9 cellular contexts compared by ENCODE assay signal in the genomic region with DNA sequence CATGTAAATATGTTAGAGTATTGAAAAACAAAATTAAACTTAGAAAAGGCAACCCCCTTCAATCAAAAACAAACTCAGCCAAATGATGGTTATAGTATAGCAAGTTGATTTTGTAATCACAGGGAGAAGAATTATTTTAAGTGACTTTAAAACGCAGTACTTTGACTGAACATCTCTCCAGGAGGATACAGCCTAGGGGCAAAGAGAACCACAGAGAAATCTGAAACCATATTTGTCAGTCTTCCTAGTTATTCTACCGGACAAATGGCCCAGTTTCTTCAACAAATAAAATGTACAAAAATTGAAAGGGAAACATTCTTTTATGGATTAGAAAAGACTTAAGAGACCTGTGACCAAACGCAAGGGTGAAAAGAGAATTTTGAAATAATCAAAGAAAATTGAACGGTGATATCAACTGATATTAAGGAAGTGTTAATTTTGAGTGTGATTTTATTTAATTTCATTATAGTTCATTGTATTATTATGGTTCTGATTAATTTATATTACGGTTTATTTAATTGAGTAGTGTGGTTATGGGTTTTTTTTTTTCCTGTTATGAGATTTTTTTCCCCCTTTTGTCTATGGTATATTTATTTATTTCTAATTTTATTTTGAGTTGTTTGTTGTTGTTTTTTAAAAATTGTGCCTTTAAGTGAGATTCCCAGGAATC.
DNase-seq lines count a peak whose midpoint lies in the region; ATAC-seq, FAIRE-seq and TF ChIP-seq lines count a peak whose summit lies in the region.
"Had no signal": no experiment of that assay in that cellular context is flagged by ENCODE, and none has a peak within 500 bp of the region (broad histone marks: within the 10 kb centered on the region; RNA-seq: fewer than 3 reads in every experiment).

No MANE protein-coding gene starts in this region.

- peaks cover 6% of the 10 kb centered on the region for H3K4me1 Mint-ChIP-seq in activated CD8-positive, alpha-beta memory T cell treated with anti-CD3 and anti-CD28 coated beads, Interleukin-2, amount 10 ng/mL, durations not matched to agents 7 days and 5 days
- no peaks in the 10 kb centered on the region for H3K4me1 Mint-ChIP-seq in astrocyte (ENCODE audit: low read depth, unreplicated experiment)

- H3K27me3 Mint-ChIP-seq in activated CD8-positive, alpha-beta memory T cell treated with anti-CD3 and anti-CD28 coated beads, Interleukin-2, amount 10 ng/mL, durations not matched to agents 7 days and 5 days = peaks cover 34% of the 10 kb centered on the region
- peaks cover 8% of the 10 kb centered on the region for H3K27me3 Mint-ChIP-seq in astrocyte (ENCODE audit: low read depth, unreplicated experiment)

- H3K27ac ChIP-seq in astrocyte (ENCODE audit: low read depth, low read length) (peak overlapping the region; percentile 36), tibial nerve (peak overlapping the region in 2 of 4 donors; percentile 40 to 70)
- H3K27ac ChIP-seq: C4-2B had no signal

- TF ChIP-seq POLR2A in tibial nerve (IDR thresholded peaks at IDR 0.05) = no peak

- H3K4me1 ChIP-seq in astrocyte (ENCODE audit: insufficient read depth, low read length) (peaks cover 3% of the 10 kb centered on the region), tibial nerve (peaks cover 0 to 19% (median 0%) of the 10 kb centered on the region in 4 donors)

- H3K27ac Mint-ChIP-seq in activated CD8-positive, alpha-beta memory T cell treated with anti-CD3 and anti-CD28 coated beads, Interleukin-2, amount 10 ng/mL, durations not matched to agents 7 days and 5 days = no peak overlapping the region
- no peak overlapping the region for H3K27ac Mint-ChIP-seq in astrocyte (ENCODE audit: unreplicated experiment)

- H3K27me3 ChIP-seq in astrocyte (ENCODE audit: insufficient read depth, low read length) (peaks cover 4% of the 10 kb centered on the region), kidney epithelial cell (ENCODE audit: control insufficient read depth, insufficient read depth, low read length) (no peaks in the 10 kb centered on the region), tibial nerve (no peaks in the 10 kb centered on the region)

- no peaks in the 10 kb centered on the region for H3K36me3 ChIP-seq in astrocyte (ENCODE audit: insufficient read depth, low read length)
- H3K36me3 ChIP-seq in kidney epithelial cell (ENCODE audit: control insufficient read depth, insufficient read depth, low read length) = no peaks in the 10 kb centered on the region
- H3K36me3 ChIP-seq in tibial nerve = no peaks in the 10 kb centered on the region

- H4K20me1 ChIP-seq in astrocyte (ENCODE audit: insufficient read depth, low read length) = no peaks in the 10 kb centered on the region

- 74 to 81% methylated on average over 5 of the region's 5 CpGs for WGBS in tibial nerve, 2 donors

- H3K79me2 ChIP-seq in astrocyte (ENCODE audit: insufficient read depth, low read length) = no peaks in the 10 kb centered on the region

- no peak for TF ChIP-seq EP300 in tibial nerve (IDR thresholded peaks at IDR 0.05)

- no peaks in the 10 kb centered on the region for H3K9me3 Mint-ChIP-seq in activated CD8-positive, alpha-beta memory T cell treated with anti-CD3 and anti-CD28 coated beads, Interleukin-2, amount 10 ng/mL, durations not matched to agents 7 days and 5 days (ENCODE audit: low read depth)
- H3K9me3 Mint-ChIP-seq in astrocyte (ENCODE audit: unreplicated experiment) = no peaks in the 10 kb centered on the region

- no peaks in the 10 kb centered on the region for H3K9me3 ChIP-seq in astrocyte (ENCODE audit: insufficient read depth, low read depth, low read length)
- H3K9me3 ChIP-seq in tibial nerve = no peaks in the 10 kb centered on the region

- peak overlapping the region; percentile 46 for H2AFZ ChIP-seq in astrocyte (ENCODE audit: low read depth, low read length)

- DNase-seq in activated CD8-positive, alpha-beta memory T cell treated with anti-CD3 and anti-CD28 coated beads, Interleukin-2, amount 10 ng/mL, durations not matched to agents 7 days and 5 days = no peak
- DNase-seq in activated CD8-positive, alpha-beta memory T cell treated with anti-CD3 and anti-CD28 coated beads, Interleukin-2, amount 50 U/mL, for 48 hours = no peak
- DNase-seq in astrocyte (ENCODE audit: low read depth) = no peak
- DNase-seq in kidney epithelial cell (ENCODE audit: low read depth) = no peak
- no peak for DNase-seq in tibial nerve (ENCODE audit: low spot score in 2 of 2)
- no peak for DNase-seq in NCI-H1092 treated with DMSO at 0.1 percent for 48 hours (lab: John Stamatoyannopoulos, UW)

- CTCF ChIA-PET in activated CD8-positive, alpha-beta memory T cell treated with anti-CD3 and anti-CD28 coated beads, Interleukin-2, amount 10 ng/mL, durations not matched to agents 7 days and 5 days (lab: Charles Lee) = interaction anchor here (0.7 to 0.9 kb wide), 2 partner anchors 20 to 52 kb away, joined by 3 to 5 read pairs; no protein-coding TSS in a partner anchor

- peak overlapping the region; percentile 85 for H3K4me2 ChIP-seq in astrocyte (ENCODE audit: low read length)

- no peak for FAIRE-seq in astrocyte (lab: Jason Lieb, UNC)

- no peak for ATAC-seq in activated CD8-positive, alpha-beta memory T cell treated with anti-CD3 and anti-CD28 coated beads, Interleukin-2, amount 10 ng/mL, durations not matched to agents 7 days and 5 days
- ATAC-seq in GM21515 (IDR thresholded peaks at IDR 0.05; ENCODE audit: unreplicated experiment) = no peak
- ATAC-seq in GM19397 (IDR thresholded peaks at IDR 0.05; ENCODE audit: unreplicated experiment) = no peak

- TF ChIP-seq CTCF in astrocyte (IDR thresholded peaks at IDR 0.05; ENCODE audit: insufficient read depth, low read depth, low read length) = no peak
- TF ChIP-seq CTCF in kidney epithelial cell (IDR thresholded peaks at IDR 0.05; ENCODE audit: insufficient read depth, low read length, poor library complexity, severe bottlenecking) = no peak
- no peak for TF ChIP-seq CTCF in tibial nerve (IDR thresholded peaks at IDR 0.05)

- H3K9ac ChIP-seq in astrocyte (ENCODE audit: low read length) = peak overlapping the region; percentile 70

- H3K4me3 ChIP-seq in astrocyte (ENCODE audit: insufficient read depth, low read depth, low read length) (peak overlapping the region; percentile 56), kidney epithelial cell (ENCODE audit: low read depth, low read length) (peak overlapping the region; percentile 34), tibial nerve (peak overlapping the region; percentile 2 to 53 (median 34))

- H3K4me3 Mint-ChIP-seq in activated CD8-positive, alpha-beta memory T cell treated with anti-CD3 and anti-CD28 coated beads, Interleukin-2, amount 10 ng/mL, durations not matched to agents 7 days and 5 days = peak overlapping the region; percentile 49
- H3K4me3 Mint-ChIP-seq in astrocyte (ENCODE audit: unreplicated experiment) = peak overlapping the region; percentile 74

- no peaks in the 10 kb centered on the region for H3K36me3 Mint-ChIP-seq in activated CD8-positive, alpha-beta memory T cell treated with anti-CD3 and anti-CD28 coated beads, Interleukin-2, amount 10 ng/mL, durations not matched to agents 7 days and 5 days
- H3K36me3 Mint-ChIP-seq in astrocyte (ENCODE audit: low read depth, unreplicated experiment) = no peaks in the 10 kb centered on the region
